8 cellular contexts compared by ENCODE assay signal in the genomic region with DNA sequence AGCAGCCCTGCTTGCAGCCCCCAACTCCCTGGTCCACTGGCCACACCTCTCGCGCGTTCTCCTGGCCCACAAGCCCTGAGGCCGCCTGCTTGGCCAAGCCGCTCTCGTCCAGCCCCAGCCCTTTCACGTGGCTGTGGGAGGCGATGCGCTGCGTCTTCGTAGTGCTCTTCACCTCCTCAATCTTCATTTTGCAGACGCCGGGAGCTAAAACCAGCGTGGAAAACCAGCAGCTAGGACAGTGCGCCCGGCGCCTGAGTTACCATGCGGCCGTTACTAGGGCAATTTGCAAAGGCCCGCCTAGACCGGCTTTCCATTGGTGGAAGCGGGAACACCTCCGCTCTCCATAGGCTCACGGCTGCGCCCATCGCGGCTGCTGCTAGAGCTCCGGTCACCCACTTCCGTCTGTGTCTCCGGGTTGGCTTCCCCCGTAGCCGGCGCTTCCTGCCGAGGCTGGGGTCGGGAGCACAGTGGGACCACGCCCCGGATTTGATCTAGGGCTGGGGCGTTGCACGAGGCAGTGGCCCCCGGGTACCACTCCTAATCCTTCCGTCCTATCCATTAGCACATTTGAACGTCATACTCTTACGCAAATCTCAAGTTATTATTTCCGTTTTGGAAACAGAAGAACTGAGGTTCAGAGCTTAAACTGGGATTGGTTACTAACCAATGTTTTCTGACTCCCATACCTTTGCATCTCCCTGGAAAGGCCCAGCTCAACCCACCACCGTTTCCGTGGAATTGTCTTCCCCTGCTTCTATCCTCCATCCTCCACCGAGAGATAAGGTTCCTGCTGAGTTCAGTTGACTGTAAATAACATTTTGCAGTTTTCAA. TPM values are rescaled to one million over a fixed set of nuclear protein-coding genes. Genes with fewer than 3 reads are reported as not detected.
DNase-seq lines count a peak whose midpoint lies in the region; ATAC-seq, FAIRE-seq and TF ChIP-seq lines count a peak whose summit lies in the region.

Gene RUVBL1, minus strand, starts transcription at position 275 of the 831 bp plus-strand sequence. Its CDS starts 88 bp downstream, at position 187.

- peak in 2 of 4 donors; percentile 13 to 77 for TF ChIP-seq EP300 in sigmoid colon (IDR thresholded peaks at IDR 0.05)

- H3K27me3 ChIP-seq in body of pancreas (no peaks in the 10 kb centered on the region), sigmoid colon (no peaks in the 10 kb centered on the region)

- no peak for TF ChIP-seq CTCF in 22Rv1 (IDR thresholded peaks at IDR 0.05)
- TF ChIP-seq CTCF in body of pancreas (IDR thresholded peaks at IDR 0.05), result peak in 1 of 7 experiments; percentile 6
- TF ChIP-seq CTCF in sigmoid colon (IDR thresholded peaks at IDR 0.05), result no peak

- TF ChIP-seq POLR2A in body of pancreas (IDR thresholded peaks at IDR 0.05) (peak in 2 of 3 donors; percentile 58 to 65), sigmoid colon (IDR thresholded peaks at IDR 0.05) (peak in 1 of 2 donors; percentile 9)

- peak within 1 kb of the TSS; percentile 80 for H3K27ac ChIP-seq in 22Rv1
- peak within 1 kb of the TSS; percentile 45 to 79 (median 62) for H3K27ac ChIP-seq in body of pancreas
- peak within 1 kb of the TSS; percentile 71 to 85 (median 76) for H3K27ac ChIP-seq in sigmoid colon

- 3 to 5% methylated on average over 20 to 44 of the region's 47 CpGs for WGBS in body of pancreas, 2 donors
- WGBS in sigmoid colon, 2 donors, result 2 to 4% methylated on average over 47 of the region's 47 CpGs

- intact Hi-C loops in body of pancreas (cut with DNase I), result no loop called here
- intact Hi-C loops in sigmoid colon (cut with DNase I), result loop anchor here (2.0 to 5.0 kb wide), 2 partner anchors 29 to 46 kb away; partner anchors contain the start of gene EEFSEC

- peak within 1 kb of the TSS; percentile 96 to 99 for H3K4me3 ChIP-seq in body of pancreas
- H3K4me3 ChIP-seq in sigmoid colon, result peak within 1 kb of the TSS; percentile 62 to 95 (median 74)

- DNase-seq in NCI-H2107 treated with DMSO at 0.1 percent for 48 hours (lab: John Stamatoyannopoulos, UW; ENCODE audit: unreplicated experiment), result peak; percentile 99
- DNase-seq in body of pancreas, result peak; percentile 97 to 98 (median 97)
- DNase-seq in iPS DF 19.7 (ENCODE audit: low read depth, low spot score), result peak; percentile 92
- DNase-seq in sigmoid colon, result peak; percentile 99

- H3K36me3 ChIP-seq in body of pancreas (replicated peaks in 1 of 2; ENCODE audit: insufficient read depth in 1 of 2, low read depth in 2 of 2) (no peaks in the 10 kb centered on the region), sigmoid colon (peaks cover 0 to 1% (median 0%) of the 10 kb centered on the region in 4 donors)

- ATAC-seq in GM18520 (IDR thresholded peaks at IDR 0.05; ENCODE audit: unreplicated experiment) (peak; percentile 93), HG03064 (IDR thresholded peaks at IDR 0.05; ENCODE audit: low read depth, unreplicated experiment) (peak; percentile 96), body of pancreas (peak; percentile 100)

- peak; percentile 84 for FAIRE-seq in TTC549 (lab: Jason Lieb, UNC)

- H3K9me3 ChIP-seq in body of pancreas, result no peaks in the 10 kb centered on the region
- H3K9me3 ChIP-seq in sigmoid colon, result no peaks in the 10 kb centered on the region

- H3K4me1 ChIP-seq in body of pancreas, result peaks cover 17% of the 10 kb centered on the region
- H3K4me1 ChIP-seq in sigmoid colon, result peaks cover 0 to 15% (median 11%) of the 10 kb centered on the region in 4 donors

RNA-seq across cellular contexts. Expression of gene RUVBL1, which starts in this region (rescaled TPM):
- total RNA-seq in body of pancreas (10 to 100 TPM in 1 of 2 donors, 1 to 10 TPM in 1; 7.5 to 22.1 TPM), sigmoid colon (10 to 100 TPM; 16.3 to 20.9 (median 17.1) TPM)
- polyA plus RNA-seq in sigmoid colon, result 10 to 100 TPM; 12.0 to 40.6 (median 12.7) TPM

Comparison
In these comparisons a context has a peak if more than half of its experiments do, and no peak if none do; other contexts are left out.
1. Peak in every context shown above with its lines: DNase-seq, ATAC-seq, H3K4me3 ChIP-seq and H3K27ac ChIP-seq.